In genomic region chr19:22052644-22053013, GRCh38 we compare ENCODE assay signal across 8 cellular contexts. TPM values are rescaled to one million over a fixed set of nuclear protein-coding genes. Genes with fewer than 3 reads are reported as not detected.
DNase-seq lines count a peak whose midpoint lies in the region; ATAC-seq, FAIRE-seq and TF ChIP-seq lines count a peak whose summit lies in the region.

No MANE protein-coding gene starts in this region.

- BruUV-seq in HepG2 (replicated peaks; lab: Mats Ljungman, UMichigan), result no TSS peak

- peak; percentile 46 for DNase-seq in activated naive CD4-positive, alpha-beta T cell treated with anti-CD3 and anti-CD28 coated beads, Interleukin-2, amount 10 ng/mL, durations not matched to agents 7 days and 5 days
- no peak for DNase-seq in HepG2 (ENCODE audit: low spot score)
- no peak for DNase-seq in vagina (ENCODE audit: extremely low spot score in 2 of 2)
- no peak for DNase-seq in midbrain (lab: John Stamatoyannopoulos, UW)
- DNase-seq in GDM1 (lab: John Stamatoyannopoulos, UW), result no peak
- DNase-seq in EL, result no peak

- no peak overlapping the region for H3K27ac ChIP-seq in HepG2 (ENCODE audit: extremely low read length, insufficient read depth, low read length)
- peak overlapping the region; percentile 55 for H3K27ac ChIP-seq in vagina

- H3K4me1 ChIP-seq in HepG2 (ENCODE audit: insufficient read depth, low read length), result no peaks in the 10 kb centered on the region
- no peaks in the 10 kb centered on the region for H3K4me1 ChIP-seq in vagina

- peak overlapping the region; percentile 93 for H3K27ac Mint-ChIP-seq in activated naive CD4-positive, alpha-beta T cell treated with anti-CD3 and anti-CD28 coated beads, Interleukin-2, amount 10 ng/mL, durations not matched to agents 7 days and 5 days

- TF ChIP-seq CTCF in HepG2 (CRISPR knock-in tag; IDR thresholded peaks at IDR 0.05) (no peak), vagina (IDR thresholded peaks at IDR 0.05) (no peak)

- H2AFZ ChIP-seq in HepG2 (ENCODE audit: low read length), result no peak overlapping the region

- intact Hi-C loops in HepG2 (cut with micrococcal nuclease; ENCODE audit: unreplicated experiment), result no loop called here
- intact Hi-C loops in vagina (cut with DNase I), result no loop called here

- in situ Hi-C loops in HepG2 (cut with HindIII; ENCODE audit: extremely low pct_ligation_motif_present, low pct_unique_long_range_greater_than_20kb), result no loop called here

- H3K4me1 Mint-ChIP-seq in activated naive CD4-positive, alpha-beta T cell treated with anti-CD3 and anti-CD28 coated beads, Interleukin-2, amount 10 ng/mL, durations not matched to agents 7 days and 5 days, result peaks cover 2% of the 10 kb centered on the region

- TF ChIP-seq POLR2A in HepG2 (IDR thresholded peaks at IDR 0.05; ENCODE audit: insufficient read depth in 1 of 2, low read depth in 2 of 2, low read length in 2 of 2) (no peak), vagina (IDR thresholded peaks at IDR 0.05) (no peak)

- peaks cover 33% of the 10 kb centered on the region for H3K9me3 Mint-ChIP-seq in activated naive CD4-positive, alpha-beta T cell treated with anti-CD3 and anti-CD28 coated beads, Interleukin-2, amount 10 ng/mL, durations not matched to agents 7 days and 5 days

- H3K4me3 Mint-ChIP-seq in activated naive CD4-positive, alpha-beta T cell treated with anti-CD3 and anti-CD28 coated beads, Interleukin-2, amount 10 ng/mL, durations not matched to agents 7 days and 5 days, result peak overlapping the region; percentile 90

- H3K36me3 ChIP-seq in HepG2 (replicated peaks in 1 of 2; ENCODE audit: control insufficient read depth in 1 of 2, insufficient read depth in 2 of 2, low read length in 2 of 2), result no peaks in the 10 kb centered on the region
- no peaks in the 10 kb centered on the region for H3K36me3 ChIP-seq in vagina

- H3K4me2 ChIP-seq in HepG2 (ENCODE audit: low read depth, low read length), result no peak overlapping the region; the same call in 1 of the 2 replicates

- CTCF ChIA-PET in activated naive CD4-positive, alpha-beta T cell treated with anti-CD3 and anti-CD28 coated beads, Interleukin-2, amount 10 ng/mL, durations not matched to agents 7 days and 5 days (lab: Charles Lee), result no interaction called here
- CTCF ChIA-PET in HepG2 (lab: Yijun Ruan, JAX; ENCODE audit: low intra/inter-chr PET ratio, low total read pairs), result no interaction called here

- no peaks in the 10 kb centered on the region for H4K20me1 ChIP-seq in HepG2 (ENCODE audit: insufficient read depth, low read length)

- no peak overlapping the region for H3K9ac ChIP-seq in HepG2 (ENCODE audit: insufficient read depth, low read depth, low read length)

- H3K4me3 ChIP-seq in HepG2 (replicated peaks in 1 of 3; ENCODE audit: insufficient read depth in 1 of 3, low read depth in 2 of 3, low read length in 3 of 3), result peak overlapping the region in 1 of 3 experiments; percentile 38; a peak in 3 of 6 replicates
- peak overlapping the region; percentile 53 to 75 for H3K4me3 ChIP-seq in vagina

- POLR2A ChIA-PET in HepG2 (lab: Yijun Ruan, JAX), result no interaction called here

- no peak for TF ChIP-seq RAD21 in HepG2 (CRISPR knock-in tag; IDR thresholded peaks at IDR 0.05)

- H3K36me3 Mint-ChIP-seq in activated naive CD4-positive, alpha-beta T cell treated with anti-CD3 and anti-CD28 coated beads, Interleukin-2, amount 10 ng/mL, durations not matched to agents 7 days and 5 days, result peaks cover 24% of the 10 kb centered on the region

- FAIRE-seq in HepG2 (lab: Jason Lieb, UNC), result no peak

- H3K27me3 ChIP-seq in HepG2 (ENCODE audit: control insufficient read depth in 1 of 2, insufficient read depth in 2 of 2, low read length in 2 of 2) (no peaks in the 10 kb centered on the region), vagina (no peaks in the 10 kb centered on the region)

- H3K79me2 ChIP-seq in HepG2 (ENCODE audit: insufficient read depth, low read length), result no peaks in the 10 kb centered on the region

- H3K27me3 Mint-ChIP-seq in activated naive CD4-positive, alpha-beta T cell treated with anti-CD3 and anti-CD28 coated beads, Interleukin-2, amount 10 ng/mL, durations not matched to agents 7 days and 5 days, result no peaks in the 10 kb centered on the region

- H3K9me3 ChIP-seq in HepG2 (ENCODE audit: low read length) (peaks cover 74% of the 10 kb centered on the region), vagina (no peaks in the 10 kb centered on the region)

- ATAC-seq in GM18502 (IDR thresholded peaks at IDR 0.05; ENCODE audit: poor library complexity, unreplicated experiment), result peak; percentile 48
- peak; percentile 25 for ATAC-seq in HG02981 (IDR thresholded peaks at IDR 0.05; ENCODE audit: unreplicated experiment)
- ATAC-seq in HepG2, result peak; percentile 42; the same call in 2 of the 3 replicates

- TF ChIP-seq EP300 in HepG2 (IDR thresholded peaks at IDR 0.05; ENCODE audit: low read depth in 2 of 2, low read length in 2 of 2) (no peak), HepG2 (CRISPR knock-in tag; IDR thresholded peaks at IDR 0.05; ENCODE audit: borderline replicate concordance) (no peak)

- WGBS in HepG2 (ENCODE audit: low lambda C conversion rate), result 39% methylated on average over 9 of the region's 20 CpGs

TF ChIP-seq in HepG2, 621 proteins besides CTCF, POLR2A, EP300 and RAD21 (continues in another document):
- TF ChIP-seq ZNF841 (CRISPR knock-in tag; IDR thresholded peaks at IDR 0.05; ENCODE audit: borderline replicate concordance), result no peak
- no peak for TF ChIP-seq ZNF468 (CRISPR knock-in tag; IDR thresholded peaks at IDR 0.05)

RNA-seq across cellular contexts. Expression of gene ZNF257, which starts 0.3 kb away (rescaled TPM):
- total RNA-seq in HepG2 (2016; rRNA removed; fragmentation: Illumina TruSeq; extraction: Trizol), result 0.79 and 0.86 TPM in 2 replicates
- 0.35 and 1.2 TPM in 2 replicates for total RNA-seq in HepG2 (2016; cell fraction: cytosol; rRNA removed; fragmentation: Illumina TruSeq; extraction: Trizol; ENCODE audit: low read depth)
- 0.55 and 0.71 TPM in 2 replicates for total RNA-seq in HepG2 (2016; cell fraction: insoluble cytoplasmic fraction; rRNA removed; fragmentation: Illumina TruSeq; extraction: Trizol)
- 0.38 and 0.65 TPM in 2 replicates for total RNA-seq in HepG2 (2016; cell fraction: membrane; rRNA removed; fragmentation: Illumina TruSeq; extraction: Trizol)
- 0.69 and 1.0 TPM in 2 replicates for total RNA-seq in HepG2 (2016; cell fraction: nucleus; rRNA removed; fragmentation: Illumina TruSeq; extraction: Trizol)
- polyA plus RNA-seq in HepG2 (2011; rRNA removed), result 0.04 TPM in 2 replicates
- 0.03 and 0.08 TPM in 2 replicates for polyA plus RNA-seq in HepG2 (2011; cell fraction: cytosol; rRNA removed)
- 0.03 TPM in 1 of 2 replicates, not detected in the other for polyA plus RNA-seq in HepG2 (2011; cell fraction: nucleus; rRNA removed)
- 0.21 TPM in 1 of 2 replicates, not detected in the other for polyA plus RNA-seq in HepG2 (2012)
- polyA plus RNA-seq in HepG2 (2016; cell fraction: cytosol; fragmentation: Illumina TruSeq; extraction: Trizol; ENCODE audit: low read depth), result 0.14 and 0.27 TPM in 2 replicates
- polyA plus RNA-seq in HepG2 (2016; cell fraction: insoluble cytoplasmic fraction; fragmentation: Illumina TruSeq; extraction: Trizol; ENCODE audit: low read depth), result 0.83 and 0.92 TPM in 2 replicates
- 0.08 and 0.09 TPM in 2 replicates for polyA plus RNA-seq in HepG2 (2016; cell fraction: membrane; fragmentation: Illumina TruSeq; extraction: Trizol; ENCODE audit: low read depth)
- 0.56 and 0.61 TPM in 2 replicates for polyA plus RNA-seq in HepG2 (2016; cell fraction: nucleus; fragmentation: Illumina TruSeq; extraction: Trizol; ENCODE audit: insufficient read depth, low read depth)
- not detected in 2 replicates for polyA minus RNA-seq in HepG2 (2011; rRNA and poly(A)+ RNA removed; ENCODE audit: low replicate concordance)
- not detected in 2 replicates for polyA minus RNA-seq in HepG2 (2011; cell fraction: cytosol; rRNA and poly(A)+ RNA removed)
- polyA minus RNA-seq in HepG2 (2011; cell fraction: nucleus; rRNA and poly(A)+ RNA removed), result 1.2 and 1.4 TPM in 2 replicates
- 1.2 TPM for total RNA-seq in vagina

RNA-seq across cellular contexts. Expression of gene ZNF208, which starts 41.9 kb away (rescaled TPM):
- total RNA-seq in HepG2 (2016; rRNA removed; fragmentation: Illumina TruSeq; extraction: Trizol) (not detected in 2 replicates), vagina (5.6 TPM)
- not detected in 2 replicates for total RNA-seq in HepG2 (2016; cell fraction: cytosol; rRNA removed; fragmentation: Illumina TruSeq; extraction: Trizol; ENCODE audit: low read depth)
- not detected in 2 replicates for total RNA-seq in HepG2 (2016; cell fraction: insoluble cytoplasmic fraction; rRNA removed; fragmentation: Illumina TruSeq; extraction: Trizol)
- not detected in 2 replicates for total RNA-seq in HepG2 (2016; cell fraction: membrane; rRNA removed; fragmentation: Illumina TruSeq; extraction: Trizol)
- total RNA-seq in HepG2 (2016; cell fraction: nucleus; rRNA removed; fragmentation: Illumina TruSeq; extraction: Trizol), result not detected in 2 replicates
- not detected in 2 replicates for polyA plus RNA-seq in HepG2 (2011; rRNA removed)
- polyA plus RNA-seq in HepG2 (2011; cell fraction: cytosol; rRNA removed), result not detected in 2 replicates
- not detected in 2 replicates for polyA plus RNA-seq in HepG2 (2011; cell fraction: nucleus; rRNA removed)
- polyA plus RNA-seq in HepG2 (2012), result not detected in 2 replicates
- polyA plus RNA-seq in HepG2 (2016; cell fraction: cytosol; fragmentation: Illumina TruSeq; extraction: Trizol; ENCODE audit: low read depth), result not detected in 2 replicates
- not detected in 2 replicates for polyA plus RNA-seq in HepG2 (2016; cell fraction: insoluble cytoplasmic fraction; fragmentation: Illumina TruSeq; extraction: Trizol; ENCODE audit: low read depth)
- not detected in 2 replicates for polyA plus RNA-seq in HepG2 (2016; cell fraction: membrane; fragmentation: Illumina TruSeq; extraction: Trizol; ENCODE audit: low read depth)
- polyA plus RNA-seq in HepG2 (2016; cell fraction: nucleus; fragmentation: Illumina TruSeq; extraction: Trizol; ENCODE audit: insufficient read depth, low read depth), result not detected in 2 replicates
- polyA minus RNA-seq in HepG2 (2011; rRNA and poly(A)+ RNA removed; ENCODE audit: low replicate concordance), result not detected in 2 replicates
- not detected in 2 replicates for polyA minus RNA-seq in HepG2 (2011; cell fraction: cytosol; rRNA and poly(A)+ RNA removed)
- not detected in 2 replicates for polyA minus RNA-seq in HepG2 (2011; cell fraction: nucleus; rRNA and poly(A)+ RNA removed)
